ENCODE assay signal across 7 cellular contexts in the genomic region with DNA sequence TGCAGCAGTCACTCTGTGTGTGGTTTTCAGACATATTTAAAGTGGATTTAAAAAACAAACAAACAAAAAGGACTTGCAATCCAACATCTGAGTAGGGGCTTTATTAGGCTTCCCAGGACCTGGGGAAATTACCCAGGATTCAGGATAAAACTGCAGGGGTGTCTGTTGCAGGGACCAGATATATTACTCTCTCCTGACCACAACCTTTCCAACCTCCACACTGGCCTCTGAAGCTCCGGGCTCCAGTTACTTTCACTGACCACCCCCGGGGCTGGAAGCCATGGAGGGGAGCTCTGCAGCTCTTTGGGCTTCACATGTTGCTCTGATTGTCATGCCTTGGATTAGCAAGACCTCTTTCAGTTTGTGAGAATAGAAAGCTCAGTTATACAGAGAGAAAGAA.
"Had no signal": no experiment of that assay in that cellular context is flagged by ENCODE, and none has a peak within 500 bp of the region (broad histone marks: within the 10 kb centered on the region; RNA-seq: fewer than 3 reads in every experiment).

No MANE protein-coding gene starts in this region.

- H3K4me3 Mint-ChIP-seq: HFFc6 had no signal

- H3K4me1 ChIP-seq: HAP-1 had no signal

- DNase-seq: GM23248, GOT3, H7, HFFc6, KBM-7 had no signal

- H3K36me3 Mint-ChIP-seq: IgD-negative memory B cell had no signal

- H3K36me3 ChIP-seq: HAP-1 had no signal

- H3K9me3 Mint-ChIP-seq: HFFc6, IgD-negative memory B cell had no signal

- H3K9me3 ChIP-seq: HAP-1 had no signal

- H3K27ac Mint-ChIP-seq: HFFc6 had no signal

- H3K27ac ChIP-seq: GM23248 had no signal

- H3K4me3 ChIP-seq: GM23248, HAP-1 had no signal
